In genomic region chr10:97499561-97500296, GRCh38 we compare ENCODE assay signal across 8 cellular contexts. TPM values are rescaled to one million over a fixed set of nuclear protein-coding genes. Genes with fewer than 3 reads are reported as not detected.
DNase-seq lines count a peak whose midpoint lies in the region; ATAC-seq and TF ChIP-seq lines count a peak whose summit lies in the region.

No MANE protein-coding gene starts in this region.

- peaks cover 0 to 9% (median 5%) of the 10 kb centered on the region in 11 experiments; a peak in 1 of 22 replicates for H3K36me3 ChIP-seq in BLaER1 treated with 17β-estradiol and CSF1 and Interleukin-3, amounts not matched to agents 10 nM and 100 nM
- H3K36me3 ChIP-seq in HUES6 (ENCODE audit: control insufficient read depth, insufficient read depth, low read length) (no peaks in the 10 kb centered on the region), adipocyte (ENCODE audit: control insufficient read depth, insufficient read depth, low read length, severe bottlenecking) (peaks cover 5% of the 10 kb centered on the region), left ventricle myocardium inferior (no peaks in the 10 kb centered on the region)

- 0 out of 22 replicates have a peak, but pooled peaks cover 0 to 5% (median 0%) of the 10 kb centered on the region in 11 experiments for H3K9me3 ChIP-seq in BLaER1 treated with 17β-estradiol and CSF1 and Interleukin-3, amounts not matched to agents 10 nM and 100 nM (replicated peaks in 1 of 11)
- H3K9me3 ChIP-seq in HUES6 (ENCODE audit: control insufficient read depth, insufficient read depth, low read depth, low read length) = no peaks in the 10 kb centered on the region
- no peaks in the 10 kb centered on the region for H3K9me3 ChIP-seq in adipocyte (ENCODE audit: control insufficient read depth, low read length)
- no peaks in the 10 kb centered on the region for H3K9me3 ChIP-seq in left ventricle myocardium inferior (replicated peaks)

- peaks cover 14 to 39% (median 37%) of the 10 kb centered on the region in 11 experiments for H3K27me3 ChIP-seq in BLaER1 treated with 17β-estradiol and CSF1 and Interleukin-3, amounts not matched to agents 10 nM and 100 nM
- H3K27me3 ChIP-seq in HUES6 (ENCODE audit: control insufficient read depth, insufficient read depth, low read length) (peaks cover 17% of the 10 kb centered on the region), adipocyte (replicated peaks; ENCODE audit: control insufficient read depth, insufficient read depth, low read length) (no peaks in the 10 kb centered on the region), left ventricle myocardium inferior (ENCODE audit: low read depth) (no peaks in the 10 kb centered on the region)

- ATAC-seq in GM21723 (IDR thresholded peaks at IDR 0.05; ENCODE audit: unreplicated experiment) (no peak), HG03135 (IDR thresholded peaks at IDR 0.05; ENCODE audit: unreplicated experiment) (no peak)

- H3K9ac ChIP-seq in BLaER1 treated with 17β-estradiol and CSF1 and Interleukin-3, amounts not matched to agents 10 nM and 100 nM = peak overlapping the region; percentile 81 to 93 (median 91)
- H3K9ac ChIP-seq in HUES6 (ENCODE audit: low read length) (peak overlapping the region; percentile 68), adipocyte (ENCODE audit: low read length) (peak overlapping the region; percentile 95)

- peak overlapping the region in 10 of 11 experiments; percentile 66 to 93 (median 89); a peak in 17 of 22 replicates for H3K27ac ChIP-seq in BLaER1 treated with 17β-estradiol and CSF1 and Interleukin-3, amounts not matched to agents 10 nM and 100 nM
- H3K27ac ChIP-seq in HUES6 (ENCODE audit: low read depth, low read length) (no peak overlapping the region), left ventricle myocardium inferior (replicated peaks) (peak overlapping the region; percentile 95)

- H3K4me1 ChIP-seq in BLaER1 treated with 17β-estradiol and CSF1 and Interleukin-3, amounts not matched to agents 10 nM and 100 nM = peaks cover 41 to 69% (median 44%) of the 10 kb centered on the region in 10 experiments
- peaks cover 32% of the 10 kb centered on the region for H3K4me1 ChIP-seq in HUES6 (ENCODE audit: control insufficient read depth, insufficient read depth, low read length)
- peaks cover 38% of the 10 kb centered on the region for H3K4me1 ChIP-seq in adipocyte (ENCODE audit: control insufficient read depth, insufficient read depth, low read length)
- peaks cover 94% of the 10 kb centered on the region for H3K4me1 ChIP-seq in left ventricle myocardium inferior

- TF ChIP-seq CTCF in left ventricle myocardium inferior (IDR thresholded peaks at IDR 0.05; ENCODE audit: borderline replicate concordance) = no peak

- H3K4me3 ChIP-seq in BLaER1 treated with 17β-estradiol and CSF1 and Interleukin-3, amounts not matched to agents 10 nM and 100 nM = peak overlapping the region; percentile 84 to 98 (median 92)
- H3K4me3 ChIP-seq in HUES6 (ENCODE audit: low read depth, low read length) (peak overlapping the region; percentile 97), adipocyte (ENCODE audit: low read length) (peak overlapping the region; percentile 93), left ventricle myocardium inferior (peak overlapping the region; percentile 88)

- peak overlapping the region; percentile 82 to 100 (median 98) for H3K4me2 ChIP-seq in BLaER1 treated with 17β-estradiol and CSF1 and Interleukin-3, amounts not matched to agents 10 nM and 100 nM

- peaks cover 18 to 77% (median 50%) of the 10 kb centered on the region in 11 experiments; a peak in 20 of 22 replicates for H4K20me1 ChIP-seq in BLaER1 treated with 17β-estradiol and CSF1 and Interleukin-3, amounts not matched to agents 10 nM and 100 nM

- intact Hi-C loops in left ventricle myocardium inferior (cut with micrococcal nuclease) = no loop called here

- peak; percentile 84 for DNase-seq in adipocyte (ENCODE audit: low read depth)
- peak; percentile 82 for DNase-seq in left ventricle myocardium inferior
- DNase-seq in pons (ENCODE audit: low spot score) = peak; percentile 53
- DNase-seq in COLO829 (ENCODE audit: low spot score) = no peak

RNA-seq across cellular contexts. Expression of gene UBTD1, which starts 1.0 kb away (rescaled TPM):
- total RNA-seq in left ventricle myocardium inferior = 17.1 TPM

RNA-seq across cellular contexts. Expression of gene MMS19, which starts 1.5 kb away (rescaled TPM):
- total RNA-seq in left ventricle myocardium inferior = 42.7 TPM

RNA-seq across cellular contexts. Expression of gene ZDHHC16, which starts 53.8 kb away (rescaled TPM):
- 17.8 TPM for total RNA-seq in left ventricle myocardium inferior

RNA-seq across cellular contexts. Expression of gene EXOSC1, which starts 53.9 kb away (rescaled TPM):
- total RNA-seq in left ventricle myocardium inferior = 14.9 TPM
